In genomic region chr12:108616941-108617858, GRCh38 we compare ENCODE assay signal across 9 cellular contexts. TPM values are rescaled to one million over a fixed set of nuclear protein-coding genes. Genes with fewer than 3 reads are reported as not detected.
DNase-seq lines count a peak whose midpoint lies in the region; ATAC-seq and TF ChIP-seq lines count a peak whose summit lies in the region.
"Had no signal": no experiment of that assay in that cellular context is flagged by ENCODE, and none has a peak within 500 bp of the region (broad histone marks: within the 10 kb centered on the region; RNA-seq: fewer than 3 reads in every experiment).

No MANE protein-coding gene starts in this region.

- CTCF ChIA-PET in activated CD8-positive, alpha-beta T cell treated with anti-CD3 and anti-CD28 coated beads for 36 hours (lab: Charles Lee), result interaction anchor here (0.6 to 15.6 kb wide), 41 partner anchors 10 to 1429 kb away, joined by 3 to 645 read pairs (median 5); partner anchors contain the start of genes ALKBH2, ISCU, SART3 and SELPLG

- peak overlapping the region; percentile 63 for H3K4me2 ChIP-seq in BLaER1

- no peak overlapping the region for H3K4me3 ChIP-seq in BLaER1

- peak; percentile 60 for ATAC-seq in GM19467 (IDR thresholded peaks at IDR 0.05; ENCODE audit: unreplicated experiment)
- ATAC-seq in HG03575 (IDR thresholded peaks at IDR 0.05; ENCODE audit: extremely low read depth, insufficient number of reproducible peaks, low FRiP score, unreplicated experiment), result peak; percentile 52
- ATAC-seq in activated CD8-positive, alpha-beta T cell treated with anti-CD3 and anti-CD28 coated beads for 36 hours, result peak; percentile 91

- peaks cover 60% of the 10 kb centered on the region for H3K4me1 ChIP-seq in BLaER1

- POLR2A ChIA-PET in activated CD8-positive, alpha-beta T cell treated with anti-CD3 and anti-CD28 coated beads for 36 hours (lab: Charles Lee), result interaction anchor here (0.6 to 9.6 kb wide), 15 partner anchors 9 to 240 kb away, joined by 3 to 134 read pairs (median 4); partner anchors contain the start of genes FICD, ISCU, SART3 and SELPLG

- H3K9ac ChIP-seq in BLaER1, result no peak overlapping the region

- intact Hi-C loops in activated CD8-positive, alpha-beta T cell treated with anti-CD3 and anti-CD28 coated beads for 36 hours (cut with micrococcal nuclease), result loop anchor here (2.0 kb wide), 1 partner anchor 48 kb away; no protein-coding TSS in a partner anchor
- intact Hi-C loops in head of caudate nucleus (cut with DNase I), result loop anchor here (2.0 kb wide), 1 partner anchor 44 kb away; no protein-coding TSS in a partner anchor

- no peaks in the 10 kb centered on the region for H3K36me3 ChIP-seq in BLaER1

- H3K9me3 Mint-ChIP-seq in activated CD8-positive, alpha-beta T cell treated with anti-CD3 and anti-CD28 coated beads for 36 hours, result peaks cover 15% of the 10 kb centered on the region

- H3K9me3 ChIP-seq in BLaER1, result peaks cover 12% of the 10 kb centered on the region

- H3K4me3 Mint-ChIP-seq in activated CD8-positive, alpha-beta T cell treated with anti-CD3 and anti-CD28 coated beads for 36 hours, result peak overlapping the region; percentile 42

- no peak for TF ChIP-seq CTCF in activated CD8-positive, alpha-beta T cell treated with anti-CD3 and anti-CD28 coated beads for 36 hours (IDR thresholded peaks at IDR 0.05)

- peak; percentile 94 for DNase-seq in activated CD8-positive, alpha-beta T cell treated with anti-CD3 and anti-CD28 coated beads for 36 hours
- DNase-seq in head of caudate nucleus, result peak in 25 of 42 donors; percentile 8 to 68 (median 44)
- DNase-seq in stimulated activated CD8-positive, alpha-beta memory T cell treated with anti-CD3 and anti-CD28 coated beads, Interleukin-7, amount 100 ng/mL, for 1 hour (ENCODE audit: low read depth in 2 of 2), result peak; percentile 45 to 58
- no peak for DNase-seq in epidermal melanocyte (ENCODE audit: insufficient read length, low spot score)
- DNase-seq in NCI-H524 (lab: John Stamatoyannopoulos, UW), result no peak

- H4K20me1 ChIP-seq in BLaER1, result no peaks in the 10 kb centered on the region

- peak overlapping the region; percentile 96 for H3K27ac Mint-ChIP-seq in activated CD8-positive, alpha-beta T cell treated with anti-CD3 and anti-CD28 coated beads for 36 hours

- H3K27me3 Mint-ChIP-seq in activated CD8-positive, alpha-beta T cell treated with anti-CD3 and anti-CD28 coated beads for 36 hours, result no peaks in the 10 kb centered on the region

- H3K4me1 Mint-ChIP-seq in activated CD8-positive, alpha-beta T cell treated with anti-CD3 and anti-CD28 coated beads for 36 hours (ENCODE audit: low read depth), result peaks cover 45% of the 10 kb centered on the region

- peaks cover 26% of the 10 kb centered on the region for H3K36me3 Mint-ChIP-seq in activated CD8-positive, alpha-beta T cell treated with anti-CD3 and anti-CD28 coated beads for 36 hours (ENCODE audit: low read depth)

- no peaks in the 10 kb centered on the region for H3K27me3 ChIP-seq in BLaER1

- peak overlapping the region; percentile 63 for H3K27ac ChIP-seq in BLaER1

RNA-seq across cellular contexts. Expression of gene SELPLG, which starts 16.5 kb away (rescaled TPM):
- 10 to 100 TPM; 22.1 to 23.8 TPM for total RNA-seq in activated CD8-positive, alpha-beta T cell treated with anti-CD3 and anti-CD28 coated beads for 36 hours

RNA-seq across cellular contexts. Expression of gene TMEM119, which starts 19.3 kb away (rescaled TPM):
- total RNA-seq in activated CD8-positive, alpha-beta T cell treated with anti-CD3 and anti-CD28 coated beads for 36 hours, result not detected
- total RNA-seq: endothelial cell of umbilical vein had no signal

RNA-seq across cellular contexts. Expression of gene ISCU, which starts 54.8 kb away (rescaled TPM):
- 10 to 100 TPM; 69.4 to 70.5 TPM for total RNA-seq in activated CD8-positive, alpha-beta T cell treated with anti-CD3 and anti-CD28 coated beads for 36 hours

RNA-seq across cellular contexts. Expression of gene SART3, which starts 56.2 kb away (rescaled TPM):
- 10 to 100 TPM; 80.1 to 81.4 TPM for total RNA-seq in activated CD8-positive, alpha-beta T cell treated with anti-CD3 and anti-CD28 coated beads for 36 hours

Comparison
In these comparisons a context has a peak if more than half of its experiments do, and no peak if none do; other contexts are left out.
1. DNase-seq: peak in activated CD8-positive, alpha-beta T cell treated with anti-CD3 and anti-CD28 coated beads for 36 hours (single experiment), head of caudate nucleus (25 of 42) and stimulated activated CD8-positive, alpha-beta memory T cell treated with anti-CD3 and anti-CD28 coated beads, Interleukin-7, amount 100 ng/mL, for 1 hour (2 of 2); none in epidermal melanocyte (single experiment) and NCI-H524 (0 of 2).
2. Peak in every context shown above with its lines, with median percentiles within 50 percentile points of each other: ATAC-seq.